Comparison of ENCODE assay signal across 16 cellular contexts in genomic region chr3:194860725-194861124, GRCh38.
"Had no signal": no experiment of that assay in that cellular context is flagged by ENCODE, and none has a peak within 500 bp of the region (broad histone marks: within the 10 kb centered on the region; RNA-seq: fewer than 3 reads in every experiment).

No MANE protein-coding gene starts in this region.

- DNase-seq: effector memory CD8-positive, alpha-beta T cell; gastrocnemius medialis; heart right ventricle; hypothalamus; kidney glomerular epithelial cell; mesendoderm; naive thymus-derived CD4-positive, alpha-beta T cell; nephron progenitor cell; right cardiac atrium; small intestine; stimulated activated CD4-positive, alpha-beta T cell treated with anti-CD3 and anti-CD28 coated beads, Interleukin-12 subunit alpha, Interleukin-12 subunit beta, amount 100 ng/mL, for 4 hours; stimulated activated naive CD4-positive, alpha-beta T cell treated with Interleukin-2 at 50 U/mL for 16 hours; trophoblast cell had no signal

- H3K27me3 ChIP-seq: esophagus muscularis mucosa, gastrocnemius medialis, heart right ventricle, neutrophil had no signal

- H3K36me3 ChIP-seq: esophagus muscularis mucosa, gastrocnemius medialis, heart right ventricle, neutrophil had no signal

- H3K9me3 ChIP-seq: esophagus muscularis mucosa, gastrocnemius medialis, heart right ventricle, neutrophil had no signal

- H3K27ac ChIP-seq: epithelial cell of prostate, esophagus muscularis mucosa, gastrocnemius medialis, heart right ventricle, neutrophil had no signal

- ATAC-seq: effector memory CD8-positive, alpha-beta T cell; gastrocnemius medialis; heart right ventricle; right cardiac atrium had no signal

- H3K4me3 ChIP-seq: esophagus muscularis mucosa, gastrocnemius medialis, heart right ventricle had no signal
